8 cellular contexts compared by ENCODE assay signal in the genomic region with DNA sequence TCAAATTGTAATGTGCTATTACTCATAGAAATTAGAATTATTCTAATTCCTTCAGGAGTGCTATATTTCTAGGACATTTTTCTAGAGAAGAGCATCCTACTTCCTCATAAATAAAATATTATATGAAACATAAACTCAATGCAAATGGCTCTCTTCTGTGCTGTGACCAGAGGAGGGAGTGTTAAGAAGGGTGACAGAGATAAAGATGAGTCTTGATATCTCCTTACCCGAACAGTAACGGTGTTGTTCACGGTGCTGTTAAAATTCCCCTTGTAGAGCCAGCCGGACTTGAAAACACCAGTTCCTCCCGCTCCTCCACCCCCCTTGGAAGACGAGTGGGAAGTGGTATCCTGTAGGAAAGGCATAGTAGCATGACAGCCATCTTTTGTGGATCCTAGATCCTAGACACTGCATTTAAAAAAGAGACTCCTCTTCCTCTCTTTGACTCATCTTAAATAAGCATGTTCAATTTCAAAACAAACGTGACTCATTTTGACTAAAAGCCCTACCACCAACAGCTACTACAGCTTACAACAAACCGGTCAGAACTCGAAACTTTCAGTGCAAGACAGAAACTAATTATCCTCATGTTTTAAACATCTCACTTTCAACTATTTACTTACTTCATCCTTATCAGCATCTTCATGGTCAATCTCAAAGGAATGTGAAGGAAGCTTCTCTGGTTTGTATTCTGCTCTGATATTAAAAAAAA.
DNase-seq lines count a peak whose midpoint lies in the region; ATAC-seq and TF ChIP-seq lines count a peak whose summit lies in the region.

No MANE protein-coding gene starts in this region.

- DNase-seq in CD1c-positive myeloid dendritic cell (ENCODE audit: extremely low spot score) (peak; percentile 66), mammary epithelial cell (peak; percentile 89), NCI-H2107 (lab: John Stamatoyannopoulos, UW) (no peak), RKO (ENCODE audit: low spot score) (no peak), NCI-H526 treated with DMSO at 0.1 percent for 48 hours (lab: John Stamatoyannopoulos, UW) (no peak)

- no peaks in the 10 kb centered on the region for H4K20me1 ChIP-seq in mammary epithelial cell (ENCODE audit: insufficient read depth, low read length)

- no peaks in the 10 kb centered on the region for H3K36me3 ChIP-seq in mammary epithelial cell (ENCODE audit: insufficient read depth, low read length)
- H3K36me3 ChIP-seq in gastroesophageal sphincter, result no peaks in the 10 kb centered on the region

- CTCF ChIA-PET in mammary epithelial cell (lab: Charles Lee; ENCODE audit: low non-redundant PET), result interaction anchor here (0.7 kb wide), 1 partner anchor 40 kb away, joined by 5 read pairs; no protein-coding TSS in a partner anchor

- no peak for TF ChIP-seq EP300 in gastroesophageal sphincter (IDR thresholded peaks at IDR 0.05)

- in situ Hi-C loops in mammary epithelial cell (cut with MboI; ENCODE audit: low sequenced_read_pairs in 2 of 2), result no loop called here

- H3K27ac ChIP-seq in mammary epithelial cell (ENCODE audit: insufficient read depth, low read depth, low read length), result peak overlapping the region; percentile 92
- no peak overlapping the region for H3K27ac ChIP-seq in gastroesophageal sphincter

- WGBS in mammary epithelial cell (ENCODE audit: low coverage, missing lambda C conversion rate), result 52% methylated on average over 9 of the region's 9 CpGs
- WGBS in gastroesophageal sphincter (ENCODE audit: low coverage in 1 of 2), 2 donors, result 43 to 86% methylated on average over 8 to 9 of the region's 9 CpGs

- TF ChIP-seq CTCF in mammary epithelial cell (conservative IDR thresholded peaks at IDR 0.05 in 1 of 2, IDR thresholded peaks at IDR 0.05 in 1 of 2; ENCODE audit: extremely low read depth in 1 of 2, insufficient read depth in 1 of 2, low read depth in 1 of 2, low read length in 2 of 2) (no peak), gastroesophageal sphincter (IDR thresholded peaks at IDR 0.05) (no peak)

- H2AFZ ChIP-seq in mammary epithelial cell (ENCODE audit: low read depth, low read length), result no peak overlapping the region

- intact Hi-C loops in mammary epithelial cell (cut with micrococcal nuclease), result loop anchor here (1.0 to 10.0 kb wide), 2 partner anchors 116 to 289 kb away; no protein-coding TSS in a partner anchor

- dilution Hi-C loops in mammary epithelial cell (cut with HindIII; ENCODE audit: low sequenced_read_pairs), result no loop called here

- H3K79me2 ChIP-seq in mammary epithelial cell (ENCODE audit: insufficient read depth, low read length), result no peaks in the 10 kb centered on the region

- peak overlapping the region; percentile 74 for H3K4me2 ChIP-seq in mammary epithelial cell (ENCODE audit: insufficient read depth, low read depth, low read length)

- H3K4me1 ChIP-seq in mammary epithelial cell (ENCODE audit: insufficient read depth, low read length) (peaks cover 48% of the 10 kb centered on the region), gastroesophageal sphincter (no peaks in the 10 kb centered on the region)

- no peak for TF ChIP-seq POLR2A in gastroesophageal sphincter (IDR thresholded peaks at IDR 0.05)

- H3K4me3 ChIP-seq in mammary epithelial cell (replicated peaks in 1 of 3; ENCODE audit: insufficient read depth in 1 of 3, low read depth in 2 of 3, low read length in 3 of 3), result peak overlapping the region in 1 of 3 experiments; percentile 17
- no peak overlapping the region for H3K4me3 ChIP-seq in gastroesophageal sphincter

- no peaks in the 10 kb centered on the region for H3K9me3 ChIP-seq in mammary epithelial cell (replicated peaks; ENCODE audit: insufficient read depth, low read length)
- no peaks in the 10 kb centered on the region for H3K9me3 ChIP-seq in gastroesophageal sphincter

- H3K9ac ChIP-seq in mammary epithelial cell (ENCODE audit: insufficient read depth, low read length), result peak overlapping the region; percentile 65

- ATAC-seq in GM19467 (IDR thresholded peaks at IDR 0.05; ENCODE audit: unreplicated experiment) (peak; percentile 67), HG03521 (IDR thresholded peaks at IDR 0.05; ENCODE audit: unreplicated experiment) (peak; percentile 84), gastroesophageal sphincter (no peak)

- no peaks in the 10 kb centered on the region for H3K27me3 ChIP-seq in mammary epithelial cell (ENCODE audit: insufficient read depth, low read length)
- H3K27me3 ChIP-seq in gastroesophageal sphincter, result no peaks in the 10 kb centered on the region

- BruUV-seq in mammary epithelial cell (replicated peaks; lab: Mats Ljungman, UMichigan), result no TSS peak

Comparison
In these comparisons a context has a peak if more than half of its experiments do, and no peak if none do; other contexts are left out.
1. DNase-seq: peak in CD1c-positive myeloid dendritic cell (single experiment) and mammary epithelial cell (single experiment); none in NCI-H2107 (single experiment), RKO (single experiment) and NCI-H526 treated with DMSO at 0.1 percent for 48 hours (single experiment).